In genomic region chr2:144357623-144358400, GRCh38 we compare ENCODE assay signal across 8 cellular contexts.
A peak's percentile ranks its signal among the peaks of the same experiment; 100 is the strongest.
DNase-seq lines count a peak whose midpoint lies in the region; ATAC-seq and TF ChIP-seq lines count a peak whose summit lies in the region.

No MANE protein-coding gene starts in this region.

- DNase-seq in Right ventricle myocardium inferior (ENCODE audit: missing footprints), result no peak
- no peak for DNase-seq in cardiac septum (ENCODE audit: low spot score)
- peak; percentile 96 for DNase-seq in glomerular visceral epithelial cell (ENCODE audit: extremely low spot score)
- DNase-seq in vagina (ENCODE audit: extremely low spot score in 2 of 2), result no peak
- DNase-seq in GOT3 (lab: John Stamatoyannopoulos, UW), result no peak
- no peak for DNase-seq in NCI-H1694 treated with DMSO at 0.1 percent for 48 hours (lab: John Stamatoyannopoulos, UW)

- no peak for TF ChIP-seq POLR2A in vagina (IDR thresholded peaks at IDR 0.05)

- ATAC-seq in Right ventricle myocardium inferior, result peak; percentile 48
- peak; percentile 89 for ATAC-seq in HG02973 (IDR thresholded peaks at IDR 0.05; ENCODE audit: unreplicated experiment)
- ATAC-seq in SK-N-SH treated with all-trans-retinoic acid at 6 μM for 48 hours, result peak; percentile 97

- intact Hi-C loops in Right ventricle myocardium inferior (cut with DNase I), result no loop called here
- intact Hi-C loops in cardiac septum (cut with DNase I), result no loop called here
- intact Hi-C loops in vagina (cut with DNase I), result no loop called here

- no peaks in the 10 kb centered on the region for H3K27me3 ChIP-seq in vagina

- no peaks in the 10 kb centered on the region for H3K36me3 ChIP-seq in vagina

- H3K4me3 ChIP-seq in vagina, result no peak overlapping the region

- H3K27ac ChIP-seq in vagina, result peak overlapping the region; percentile 61

- peaks cover 14% of the 10 kb centered on the region for H3K4me1 ChIP-seq in vagina

- H3K9me3 ChIP-seq in vagina, result no peaks in the 10 kb centered on the region

- no peak for TF ChIP-seq CTCF in vagina (IDR thresholded peaks at IDR 0.05)

TF ChIP-seq in SK-N-SH treated with all-trans-retinoic acid at 6 μM for 48 hours, 23 proteins besides CTCF, POLR2A, EP300 and RAD21:
- no peak for TF ChIP-seq OSR1 (CRISPR knock-in tag; IDR thresholded peaks at IDR 0.05)
- no peak for TF ChIP-seq TOX (CRISPR knock-in tag; IDR thresholded peaks at IDR 0.05; ENCODE audit: borderline replicate concordance)
- no peak for TF ChIP-seq BACH2 (CRISPR knock-in tag; IDR thresholded peaks at IDR 0.05; ENCODE audit: borderline replicate concordance)
- TF ChIP-seq, protein P1, sequence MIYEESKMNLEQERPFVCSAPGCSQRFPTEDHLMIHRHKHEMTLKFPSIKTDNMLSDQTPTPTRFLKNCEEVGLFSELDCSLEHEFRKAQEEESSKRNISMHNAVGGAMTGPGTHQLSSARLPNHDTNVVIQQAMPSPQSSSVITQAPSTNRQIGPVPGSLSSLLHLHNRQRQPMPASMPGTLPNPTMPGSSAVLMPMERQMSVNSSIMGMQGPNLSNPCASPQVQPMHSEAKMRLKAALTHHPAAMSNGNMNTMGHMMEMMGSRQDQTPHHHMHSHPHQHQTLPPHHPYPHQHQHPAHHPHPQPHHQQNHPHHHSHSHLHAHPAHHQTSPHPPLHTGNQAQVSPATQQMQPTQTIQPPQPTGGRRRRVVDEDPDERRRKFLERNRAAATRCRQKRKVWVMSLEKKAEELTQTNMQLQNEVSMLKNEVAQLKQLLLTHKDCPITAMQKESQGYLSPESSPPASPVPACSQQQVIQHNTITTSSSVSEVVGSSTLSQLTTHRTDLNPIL (CRISPR knock-in tag; IDR thresholded peaks at IDR 0.05; ENCODE audit: low read depth), result 0 out of 2 replicates have a peak, but pooled peaks have one; percentile 35
- no peak for TF ChIP-seq PPARA (CRISPR knock-in tag; IDR thresholded peaks at IDR 0.05; ENCODE audit: borderline replicate concordance)
